8 cellular contexts compared by ENCODE assay signal in genomic region chr17:3669548-3669947, GRCh38. TPM values are rescaled to one million over a fixed set of nuclear protein-coding genes. Genes with fewer than 3 reads are reported as not detected.
DNase-seq lines count a peak whose midpoint lies in the region; ATAC-seq and TF ChIP-seq lines count a peak whose summit lies in the region.

No MANE protein-coding gene starts in this region.

- H3K36me3 ChIP-seq in lung (ENCODE audit: control insufficient read depth in 2 of 2, insufficient read depth in 2 of 2, low read length in 2 of 2): peaks cover 0 to 3% of the 10 kb centered on the region in 2 donors
- peaks cover 0 to 17% (median 5%) of the 10 kb centered on the region in 4 donors for H3K36me3 ChIP-seq in upper lobe of left lung

- H3K4me1 Mint-ChIP-seq in activated naive CD4-positive, alpha-beta T cell treated with anti-CD3 and anti-CD28 coated beads, Interleukin-2, amount 50 U/mL, for 24 hours: peaks cover 25% of the 10 kb centered on the region

- H3K36me3 Mint-ChIP-seq in activated naive CD4-positive, alpha-beta T cell treated with anti-CD3 and anti-CD28 coated beads, Interleukin-2, amount 50 U/mL, for 24 hours: no peaks in the 10 kb centered on the region

- in situ Hi-C loops in astrocyte of the cerebellum (cut with HindIII; ENCODE audit: low sequenced_read_pairs): no loop called here

- peak overlapping the region; percentile 97 for H3K27ac Mint-ChIP-seq in activated naive CD4-positive, alpha-beta T cell treated with anti-CD3 and anti-CD28 coated beads, Interleukin-2, amount 50 U/mL, for 24 hours

- no peaks in the 10 kb centered on the region for H3K27me3 ChIP-seq in lung (ENCODE audit: control insufficient read depth, insufficient read depth)
- H3K27me3 ChIP-seq in upper lobe of left lung: no peaks in the 10 kb centered on the region

- TF ChIP-seq POLR2A in upper lobe of left lung (IDR thresholded peaks at IDR 0.05): no peak

- no peak overlapping the region for H3K27ac ChIP-seq in lung (ENCODE audit: low read depth in 1 of 2, low read length in 1 of 2)
- H3K27ac ChIP-seq in upper lobe of left lung: peak overlapping the region in 2 of 4 donors; percentile 88 to 95

- ATAC-seq in lung (ENCODE audit: insufficient read depth, low FRiP score): no peak
- ATAC-seq in upper lobe of left lung (ENCODE audit: low FRiP score in 2 of 2): no peak
- ATAC-seq in GM21423 (IDR thresholded peaks at IDR 0.05; ENCODE audit: unreplicated experiment): no peak

- no peak for TF ChIP-seq EP300 in upper lobe of left lung (IDR thresholded peaks at IDR 0.05)

- peaks cover 8 to 9% of the 10 kb centered on the region in 2 donors for H3K4me1 ChIP-seq in lung (ENCODE audit: control insufficient read depth in 2 of 2, insufficient read depth in 2 of 2, low read length in 2 of 2)
- H3K4me1 ChIP-seq in upper lobe of left lung: peaks cover 30 to 36% (median 31%) of the 10 kb centered on the region in 4 donors

- no peak for TF ChIP-seq CTCF in astrocyte of the cerebellum (IDR thresholded peaks at IDR 0.05; ENCODE audit: low read depth, low read length, missing control alignments)
- TF ChIP-seq CTCF in lung (IDR thresholded peaks at IDR 0.05; ENCODE audit: control extremely low read depth, extremely low read depth): no peak
- no peak for TF ChIP-seq CTCF in upper lobe of left lung (IDR thresholded peaks at IDR 0.05)

- H3K4me3 Mint-ChIP-seq in activated naive CD4-positive, alpha-beta T cell treated with anti-CD3 and anti-CD28 coated beads, Interleukin-2, amount 50 U/mL, for 24 hours: peak overlapping the region; percentile 98

- 46 to 59% methylated on average over 12 of the region's 12 CpGs for WGBS in lung, 2 donors
- 44 to 57% methylated on average over 12 of the region's 12 CpGs for WGBS in upper lobe of left lung, 2 donors

- no peaks in the 10 kb centered on the region for H3K9me3 Mint-ChIP-seq in activated naive CD4-positive, alpha-beta T cell treated with anti-CD3 and anti-CD28 coated beads, Interleukin-2, amount 50 U/mL, for 24 hours

- H3K9me3 ChIP-seq in lung (ENCODE audit: control insufficient read depth in 2 of 2, insufficient read depth in 1 of 2, low read length in 1 of 2) (no peaks in the 10 kb centered on the region), upper lobe of left lung (no peaks in the 10 kb centered on the region)

- no peak for DNase-seq in activated naive CD4-positive, alpha-beta T cell (lab: John Stamatoyannopoulos, UW)
- DNase-seq in astrocyte of the cerebellum (ENCODE audit: low read depth): no peak
- no peak for DNase-seq in lung (ENCODE audit: low spot score)
- DNase-seq in upper lobe of left lung: no peak
- no peak for DNase-seq in retina
- no peak for DNase-seq in LoVo (ENCODE audit: low spot score)

- H3K27me3 Mint-ChIP-seq in activated naive CD4-positive, alpha-beta T cell treated with anti-CD3 and anti-CD28 coated beads, Interleukin-2, amount 50 U/mL, for 24 hours: no peaks in the 10 kb centered on the region

- peak overlapping the region; percentile 99 for H3K4me3 ChIP-seq in astrocyte of the cerebellum (ENCODE audit: low read depth, low read length)
- H3K4me3 ChIP-seq in lung: peak overlapping the region; percentile 96
- peak overlapping the region; percentile 87 to 100 (median 94) for H3K4me3 ChIP-seq in upper lobe of left lung

RNA-seq across cellular contexts. Expression of gene EMC6, which starts 0.9 kb away (rescaled TPM):
- 10 to 100 TPM; 10.9 to 40.0 TPM for total RNA-seq in lung
- 10 to 100 TPM; 85.0 to 93.4 TPM for polyA plus RNA-seq in lung
- total RNA-seq in upper lobe of left lung: 10 to 100 TPM in 4 of 6 donors, 1 to 10 TPM in 1, not detected in 1; 9.8 to 38.7 (median 36.5) TPM

RNA-seq across cellular contexts. Expression of gene TAX1BP3, which starts 1.2 kb away (rescaled TPM):
- total RNA-seq in lung: 100 to 1,000 TPM in 1 of 2 donors, 10 to 100 TPM in 1; 71.0 to 146 TPM
- 100 to 1,000 TPM in 1 of 2 donors, 10 to 100 TPM in 1; 69.7 to 123 TPM for polyA plus RNA-seq in lung
- total RNA-seq in upper lobe of left lung: 100 to 1,000 TPM in 4 of 6 donors, 10 to 100 TPM in 2; 49.2 to 200 (median 126) TPM

RNA-seq across cellular contexts. Expression of gene P2RX5, which starts 26.4 kb away (rescaled TPM):
- total RNA-seq in lung: 1 to 10 TPM; 2.0 to 4.7 TPM
- polyA plus RNA-seq in lung: 1 to 10 TPM; 1.3 to 4.7 TPM
- total RNA-seq in upper lobe of left lung: 10 to 100 TPM in 1 of 6 donors, 1 to 10 TPM in 3, under 1 TPM in 1, not detected in 1; 0.46 to 15.7 (median 2.5) TPM

RNA-seq across cellular contexts. Expression of gene CTNS, which starts 33.0 kb away (rescaled TPM):
- 10 to 100 TPM; 14.3 to 24.9 TPM for total RNA-seq in lung
- 10 to 100 TPM in 1 of 2 donors, 1 to 10 TPM in 1; 7.7 to 24.1 TPM for polyA plus RNA-seq in lung
- 10 to 100 TPM; 22.1 to 31.4 (median 25.3) TPM for total RNA-seq in upper lobe of left lung

RNA-seq across cellular contexts. Expression of gene SHPK, which starts 33.5 kb away (rescaled TPM):
- total RNA-seq in lung: 10 to 100 TPM; 15.9 to 16.8 TPM
- polyA plus RNA-seq in lung: 1 to 10 TPM; 4.9 to 6.7 TPM
- total RNA-seq in upper lobe of left lung: 10 to 100 TPM; 10.5 to 25.1 (median 12.4) TPM
